In genomic region chr14:50928002-50928635, GRCh38 we compare ENCODE assay signal across 9 cellular contexts. TPM values are rescaled to one million over a fixed set of nuclear protein-coding genes. Genes with fewer than 3 reads are reported as not detected.
DNase-seq lines count a peak whose midpoint lies in the region; ATAC-seq and TF ChIP-seq lines count a peak whose summit lies in the region.
"Had no signal": no experiment of that assay in that cellular context is flagged by ENCODE, and none has a peak within 500 bp of the region (broad histone marks: within the 10 kb centered on the region; RNA-seq: fewer than 3 reads in every experiment).

No MANE protein-coding gene starts in this region.

- no peaks in the 10 kb centered on the region for H3K4me1 ChIP-seq in fibroblast of lung (ENCODE audit: control insufficient read depth, extremely low read depth, insufficient read depth, low read length)

- no peak overlapping the region for H3K27ac ChIP-seq in fibroblast of lung (ENCODE audit: insufficient read depth, low read length)

- H3K27me3 Mint-ChIP-seq in T-helper 17 cell = peaks cover 36% of the 10 kb centered on the region
- H3K27me3 Mint-ChIP-seq in activated T-helper 17 cell treated with anti-CD3 and anti-CD28 coated beads, Interleukin-2, amount 50 U/mL, for 72 hours = peaks cover 15% of the 10 kb centered on the region

- H3K27me3 ChIP-seq in fibroblast of lung (ENCODE audit: control insufficient read depth, insufficient read depth, low read length) = no peaks in the 10 kb centered on the region

- TF ChIP-seq CTCF in NB4 (IDR thresholded peaks at IDR 0.05; ENCODE audit: low read depth, low read length) (no peak), fibroblast of lung (conservative IDR thresholded peaks at IDR 0.05 in 1 of 2, IDR thresholded peaks at IDR 0.05 in 1 of 2; ENCODE audit: low read depth in 1 of 2, low read length in 2 of 2) (no peak)

- H3K36me3 ChIP-seq in fibroblast of lung (ENCODE audit: control insufficient read depth, insufficient read depth, low read length) = peaks cover 1% of the 10 kb centered on the region

- ATAC-seq in T-helper 17 cell (no peak), GM19328 (IDR thresholded peaks at IDR 0.05; ENCODE audit: unreplicated experiment) (no peak)
- ATAC-seq in activated T-helper 17 cell treated with anti-CD3 and anti-CD28 coated beads, Interleukin-2, amount 50 U/mL, for 72 hours (replicated peaks) = no peak

- no peaks in the 10 kb centered on the region for H3K36me3 Mint-ChIP-seq in T-helper 17 cell (ENCODE audit: low read depth)
- no peaks in the 10 kb centered on the region for H3K36me3 Mint-ChIP-seq in activated T-helper 17 cell treated with anti-CD3 and anti-CD28 coated beads, Interleukin-2, amount 50 U/mL, for 72 hours (ENCODE audit: low read depth)

- no peak for TF ChIP-seq POLR2A in NB4 (IDR thresholded peaks at IDR 0.05; ENCODE audit: extremely low read depth, insufficient read length)

- H3K4me1 Mint-ChIP-seq in T-helper 17 cell = no peaks in the 10 kb centered on the region
- H3K4me1 Mint-ChIP-seq in activated T-helper 17 cell treated with anti-CD3 and anti-CD28 coated beads, Interleukin-2, amount 50 U/mL, for 72 hours = no peaks in the 10 kb centered on the region

- peak overlapping the region; percentile 52 for H3K4me3 ChIP-seq in NB4 (ENCODE audit: low read depth, low read length)
- no peak overlapping the region for H3K4me3 ChIP-seq in fibroblast of lung (replicated peaks in 1 of 4; ENCODE audit: control extremely low read depth in 1 of 4, insufficient read depth in 1 of 4, low read depth in 3 of 4, low read length in 4 of 4)

- H4K20me1 ChIP-seq in fibroblast of lung (ENCODE audit: control insufficient read depth, extremely low read depth, insufficient read depth, low read length) = no peaks in the 10 kb centered on the region

- no peak overlapping the region for H3K4me3 Mint-ChIP-seq in T-helper 17 cell
- no peak overlapping the region for H3K4me3 Mint-ChIP-seq in activated T-helper 17 cell treated with anti-CD3 and anti-CD28 coated beads, Interleukin-2, amount 50 U/mL, for 72 hours
- H3K4me3 Mint-ChIP-seq: nephron had no signal

- DNase-seq in GM04504 (ENCODE audit: low read depth) (peak; percentile 90), NB4 (ENCODE audit: low read depth) (peak; percentile 96), fibroblast of lung (ENCODE audit: low read depth in 2 of 2) (peak; percentile 74 to 98), pons (ENCODE audit: low spot score) (peak; percentile 62), T-helper 17 cell (no peak)
- no peak for DNase-seq in activated CD4-positive, alpha-beta T cell treated with anti-CD3 and anti-CD28 coated beads for 1 hour

- no peak overlapping the region for H2AFZ ChIP-seq in fibroblast of lung (ENCODE audit: low read length)

- H3K9ac ChIP-seq in fibroblast of lung (ENCODE audit: insufficient read depth, low read length) = no peak overlapping the region

- no peaks in the 10 kb centered on the region for H3K79me2 ChIP-seq in fibroblast of lung (ENCODE audit: control insufficient read depth, insufficient read depth, low read length)

- no peak overlapping the region for H3K4me2 ChIP-seq in fibroblast of lung (ENCODE audit: extremely low read depth, insufficient read depth, low read length)

- no peaks in the 10 kb centered on the region for H3K9me3 ChIP-seq in fibroblast of lung (ENCODE audit: control insufficient read depth, insufficient read depth, low read depth, low read length)
- no peaks in the 10 kb centered on the region for H3K9me3 ChIP-seq in T-helper 17 cell (ENCODE audit: control insufficient read depth, low read length, poor library complexity, severe bottlenecking)

- H3K9me3 Mint-ChIP-seq in activated T-helper 17 cell treated with anti-CD3 and anti-CD28 coated beads, Interleukin-2, amount 50 U/mL, for 72 hours = no peaks in the 10 kb centered on the region
- H3K9me3 Mint-ChIP-seq: nephron had no signal

- H3K27ac Mint-ChIP-seq in T-helper 17 cell = no peak overlapping the region
- H3K27ac Mint-ChIP-seq in activated T-helper 17 cell treated with anti-CD3 and anti-CD28 coated beads, Interleukin-2, amount 50 U/mL, for 72 hours = no peak overlapping the region
- H3K27ac Mint-ChIP-seq: nephron had no signal

RNA-seq across cellular contexts. Expression of gene PYGL, which starts 16.2 kb away (rescaled TPM):
- 58.6 and 76.8 TPM in 2 replicates for total RNA-seq in fibroblast of lung
- 37.8 and 56.2 TPM in 2 replicates for polyA plus RNA-seq in fibroblast of lung
- 32.1 and 51.1 TPM in 2 replicates for polyA plus RNA-seq in fibroblast of lung (2012)
- 15.2 and 22.7 TPM in 2 replicates for polyA minus RNA-seq in fibroblast of lung (ENCODE audit: low replicate concordance)
- 10 to 100 TPM in 1 of 2 donors, 1 to 10 TPM in 1; 2.0 to 12.4 TPM for total RNA-seq in T-helper 17 cell
- total RNA-seq in activated T-helper 17 cell treated with anti-CD3 and anti-CD28 coated beads, Interleukin-2, amount 50 U/mL, for 72 hours = 1 to 10 TPM in 1 of 2 donors, under 1 TPM in 1; 0.26 to 3.9 TPM

RNA-seq across cellular contexts. Expression of gene ABHD12B, which starts 56.3 kb away (rescaled TPM):
- total RNA-seq in fibroblast of lung = under 0.01 TPM in 2 replicates
- 0.20 TPM in 1 of 2 replicates, not detected in the other for polyA plus RNA-seq in fibroblast of lung
- 0.12 and 0.30 TPM in 2 replicates for polyA plus RNA-seq in fibroblast of lung (2012)
- not detected in 2 replicates for polyA minus RNA-seq in fibroblast of lung (ENCODE audit: low replicate concordance)
- total RNA-seq in T-helper 17 cell = not detected
- total RNA-seq in activated T-helper 17 cell treated with anti-CD3 and anti-CD28 coated beads, Interleukin-2, amount 50 U/mL, for 72 hours = not detected

Comparison
In these comparisons a context has a peak if more than half of its experiments do, and no peak if none do; other contexts are left out.
1. DNase-seq: peak in GM04504 (single experiment), NB4 (single experiment), fibroblast of lung (2 of 2) and pons (single experiment); none in T-helper 17 cell (0 of 3) and activated CD4-positive, alpha-beta T cell treated with anti-CD3 and anti-CD28 coated beads for 1 hour (single experiment).